In genomic region chr22:46035742-46036557, GRCh38 we compare ENCODE assay signal across 8 cellular contexts. TPM values are rescaled to one million over a fixed set of nuclear protein-coding genes. Genes with fewer than 3 reads are reported as not detected.
DNase-seq lines count a peak whose midpoint lies in the region; ATAC-seq and TF ChIP-seq lines count a peak whose summit lies in the region.

No MANE protein-coding gene starts in this region.

- H3K4me2 ChIP-seq in mesenchymal stem cell (ENCODE audit: low read length, poor library complexity, severe bottlenecking), result peak overlapping the region; percentile 95

- peak overlapping the region; percentile 97 for H4K8ac ChIP-seq in mesenchymal stem cell (ENCODE audit: low read length)

- peak overlapping the region in 1 of 2 experiments; percentile 45 for H2BK12ac ChIP-seq in mesenchymal stem cell (ENCODE audit: low read length in 2 of 2)

- H3K9ac ChIP-seq in mesenchymal stem cell (ENCODE audit: low read length), result peak overlapping the region; percentile 91

- peak overlapping the region; percentile 92 for H4K91ac ChIP-seq in mesenchymal stem cell (ENCODE audit: low read length)

- peak overlapping the region; percentile 89 to 90 for H3K18ac ChIP-seq in mesenchymal stem cell (ENCODE audit: low read depth in 1 of 2, low read length in 2 of 2)

- H2AK5ac ChIP-seq in mesenchymal stem cell (ENCODE audit: low read length, severe bottlenecking), result peak overlapping the region; percentile 89

- H3K14ac ChIP-seq in mesenchymal stem cell (ENCODE audit: low read length in 2 of 2), result peak overlapping the region; percentile 19 to 85

- H2AFZ ChIP-seq in mesenchymal stem cell (ENCODE audit: low read depth, low read length), result peak overlapping the region; percentile 84

- H3K23ac ChIP-seq in mesenchymal stem cell (ENCODE audit: low read length in 2 of 2), result peak overlapping the region in 1 of 2 experiments; percentile 92

- no peak overlapping the region for H2BK120ac ChIP-seq in mesenchymal stem cell (ENCODE audit: low read depth, low read length)

- H3K4me3 ChIP-seq in HL-60 (replicated peaks; ENCODE audit: insufficient read depth, low read length) (peak overlapping the region; percentile 94), mesenchymal stem cell (ENCODE audit: insufficient read depth in 1 of 2, low read depth in 1 of 2, low read length in 2 of 2) (peak overlapping the region; percentile 85 to 87)
- peak overlapping the region; percentile 65 for H3K4me3 ChIP-seq in effector memory CD4-positive, alpha-beta T cell (ENCODE audit: insufficient read depth, low read depth, low read length, poor library complexity, severe bottlenecking)

- H3K9me3 ChIP-seq in effector memory CD4-positive, alpha-beta T cell (ENCODE audit: control insufficient read depth, low read length), result no peaks in the 10 kb centered on the region
- H3K9me3 ChIP-seq in mesenchymal stem cell (ENCODE audit: control insufficient read depth, low read length), result no peaks in the 10 kb centered on the region

- H3K27me3 ChIP-seq in HL-60 (ENCODE audit: insufficient read depth, poor library complexity, severe bottlenecking) (no peaks in the 10 kb centered on the region), mesenchymal stem cell (ENCODE audit: control insufficient read depth in 1 of 2, insufficient read depth in 1 of 2, low read length in 2 of 2) (no peaks in the 10 kb centered on the region)
- no peaks in the 10 kb centered on the region for H3K27me3 ChIP-seq in effector memory CD4-positive, alpha-beta T cell (replicated peaks; ENCODE audit: control insufficient read depth, insufficient read depth, low read length, poor library complexity, severe bottlenecking)

- H3K4ac ChIP-seq in mesenchymal stem cell (ENCODE audit: low read depth in 1 of 2, low read length in 2 of 2), result peak overlapping the region; percentile 92 to 98

- peak; percentile 93 for ATAC-seq in GM19463 (IDR thresholded peaks at IDR 0.05; ENCODE audit: unreplicated experiment)

- under 1% methylated on average over 70 of the region's 84 CpGs for WGBS in mesenchymal stem cell

- peak overlapping the region; percentile 77 for H2BK5ac ChIP-seq in mesenchymal stem cell (ENCODE audit: low read depth, low read length, poor library complexity, severe bottlenecking)

- peaks cover 8% of the 10 kb centered on the region for H3K79me1 ChIP-seq in mesenchymal stem cell (replicated peaks; ENCODE audit: low read length, poor library complexity, severe bottlenecking)

- no peak for TF ChIP-seq CTCF in HL-60 (IDR thresholded peaks at IDR 0.05; ENCODE audit: insufficient read depth, low read length)

- peaks cover 11% of the 10 kb centered on the region for H3K4me1 ChIP-seq in effector memory CD4-positive, alpha-beta T cell (ENCODE audit: control insufficient read depth, insufficient read depth, low read length, poor library complexity, severe bottlenecking)
- peaks cover 11% of the 10 kb centered on the region for H3K4me1 ChIP-seq in mesenchymal stem cell (ENCODE audit: control insufficient read depth, insufficient read depth, low read depth, low read length)

- no peak overlapping the region for H2BK15ac ChIP-seq in mesenchymal stem cell (ENCODE audit: low read depth, poor library complexity, severe bottlenecking)

- H3K27ac ChIP-seq in HL-60 (replicated peaks) (peak overlapping the region; percentile 86), mesenchymal stem cell (ENCODE audit: low read length, poor library complexity, severe bottlenecking) (peak overlapping the region; percentile 46)
- H3K27ac ChIP-seq in effector memory CD4-positive, alpha-beta T cell (ENCODE audit: insufficient read depth, low read length, poor library complexity, severe bottlenecking), result peak overlapping the region; percentile 97

- no peaks in the 10 kb centered on the region for H3K36me3 ChIP-seq in effector memory CD4-positive, alpha-beta T cell (ENCODE audit: control insufficient read depth, insufficient read depth, low read length)
- H3K36me3 ChIP-seq in mesenchymal stem cell (ENCODE audit: control insufficient read depth in 1 of 2, insufficient read depth in 2 of 2, low read depth in 1 of 2, low read length in 2 of 2), result peaks cover 0 to 4% of the 10 kb centered on the region in 2 experiments

- DNase-seq in COLO829 (ENCODE audit: low spot score) (peak; percentile 100), HL-60 (ENCODE audit: low read depth in 1 of 2, low spot score in 1 of 2) (peak; percentile 96 to 99), NOMO-1 (lab: John Stamatoyannopoulos, UW; ENCODE audit: unreplicated experiment in 2 of 2) (peak; percentile 99), mesenchymal stem cell (peak; percentile 98)
- DNase-seq in activated CD8-positive, alpha-beta memory T cell treated with anti-CD3 and anti-CD28 coated beads for 48 hours (ENCODE audit: low read depth in 2 of 3, low spot score in 2 of 3), result peak; percentile 95 to 100 (median 98)
- DNase-seq in effector memory CD4-positive, alpha-beta T cell, result peak; percentile 99 to 100 (median 100)
- DNase-seq in stimulated activated CD8-positive, alpha-beta memory T cell treated with anti-CD3 and anti-CD28 coated beads, Interleukin-12 subunit alpha, Interleukin-12 subunit beta, amount 100 ng/mL, for 1 hour (ENCODE audit: low read depth), result peak; percentile 98

RNA-seq across cellular contexts. Expression of gene WNT7B, which starts 59.0 kb away (rescaled TPM):
- polyA plus RNA-seq in mesenchymal stem cell (2013, experiment 1 of 2), result not detected
- polyA plus RNA-seq in mesenchymal stem cell (2013, experiment 2 of 2), result not detected

Comparison
In these comparisons a context has a peak if more than half of its experiments do, and no peak if none do; other contexts are left out.
1. Peak in every context shown above with its lines: DNase-seq, ATAC-seq, H3K4me3 ChIP-seq and H3K27ac ChIP-seq.
2. H3K27ac ChIP-seq: peak in every context shown above with its lines; median percentile 97 in effector memory CD4-positive, alpha-beta T cell; 86 in HL-60; 46 in mesenchymal stem cell.